ENCODE assay signal across 1 cellular context in the genomic region with DNA sequence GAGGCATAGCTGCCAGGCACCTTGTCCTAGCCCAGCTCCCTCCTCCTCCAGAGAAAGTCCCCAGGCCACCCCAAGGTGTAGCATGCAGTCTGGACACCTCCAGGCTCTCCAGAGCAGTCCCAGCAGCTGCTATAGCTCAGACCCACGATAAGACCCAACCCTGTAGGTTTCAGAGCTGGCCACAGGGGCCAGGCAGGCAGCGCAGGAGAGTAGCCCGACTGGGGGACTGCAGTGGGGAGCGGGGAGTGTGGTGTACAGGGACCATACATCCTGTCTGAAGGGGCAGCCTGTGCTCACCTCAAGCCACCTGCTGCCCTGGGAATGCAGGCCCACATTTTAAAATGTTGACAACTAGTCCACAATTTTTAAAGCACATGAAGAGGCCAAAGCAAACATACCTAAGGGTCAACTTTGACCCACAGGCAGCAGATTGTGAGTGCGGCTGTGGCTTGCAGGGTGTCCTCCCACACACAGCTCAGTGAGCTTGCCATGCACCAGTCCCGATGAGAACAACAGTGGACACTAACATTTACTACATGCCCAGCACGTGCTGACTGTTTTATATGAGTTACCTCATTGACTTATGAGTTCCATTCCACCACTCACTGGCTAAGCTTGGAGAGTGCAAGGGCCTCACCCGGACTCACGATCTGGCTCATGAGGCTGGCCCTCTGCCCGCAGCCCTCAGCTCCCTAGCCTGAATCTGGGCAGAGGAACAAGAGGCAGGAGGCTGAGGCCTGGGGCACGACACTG.
TF ChIP-seq lines count a peak whose summit lies in the region.

No MANE protein-coding gene starts in this region.

TF ChIP-seq in HepG2, 621 proteins besides CTCF, POLR2A, EP300 and RAD21 (continued from another document and continues in another):
- TF ChIP-seq, protein P1, sequence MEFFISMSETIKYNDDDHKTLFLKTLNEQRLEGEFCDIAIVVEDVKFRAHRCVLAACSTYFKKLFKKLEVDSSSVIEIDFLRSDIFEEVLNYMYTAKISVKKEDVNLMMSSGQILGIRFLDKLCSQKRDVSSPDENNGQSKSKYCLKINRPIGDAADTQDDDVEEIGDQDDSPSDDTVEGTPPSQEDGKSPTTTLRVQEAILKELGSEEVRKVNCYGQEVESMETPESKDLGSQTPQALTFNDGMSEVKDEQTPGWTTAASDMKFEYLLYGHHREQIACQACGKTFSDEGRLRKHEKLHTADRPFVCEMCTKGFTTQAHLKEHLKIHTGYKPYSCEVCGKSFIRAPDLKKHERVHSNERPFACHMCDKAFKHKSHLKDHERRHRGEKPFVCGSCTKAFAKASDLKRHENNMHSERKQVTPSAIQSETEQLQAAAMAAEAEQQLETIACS (CRISPR knock-in tag; IDR thresholded peaks at IDR 0.05) = no peak
- TF ChIP-seq SAFB2 (CRISPR knock-in tag; IDR thresholded peaks at IDR 0.05; ENCODE audit: borderline replicate concordance, low read depth) = no peak
- TF ChIP-seq TCF7 (IDR thresholded peaks at IDR 0.05; ENCODE audit: low read depth) = no peak
- TF ChIP-seq ZNF891 (CRISPR knock-in tag; IDR thresholded peaks at IDR 0.05) = 0 out of 2 replicates have a peak, but pooled peaks have one; percentile 37
- TF ChIP-seq, protein P2, sequence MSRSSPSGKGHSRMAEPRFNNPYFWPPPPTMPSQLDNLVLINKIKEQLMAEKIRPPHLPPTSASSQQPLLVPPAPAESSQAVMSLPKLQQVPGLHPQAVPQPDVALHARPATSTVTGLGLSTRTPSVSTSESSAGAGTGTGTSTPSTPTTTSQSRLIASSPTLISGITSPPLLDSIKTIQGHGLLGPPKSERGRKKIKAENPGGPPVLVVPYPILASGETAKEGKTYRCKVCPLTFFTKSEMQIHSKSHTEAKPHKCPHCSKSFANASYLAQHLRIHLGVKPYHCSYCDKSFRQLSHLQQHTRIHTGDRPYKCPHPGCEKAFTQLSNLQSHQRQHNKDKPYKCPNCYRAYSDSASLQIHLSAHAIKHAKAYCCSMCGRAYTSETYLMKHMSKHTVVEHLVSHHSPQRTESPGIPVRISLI (CRISPR knock-in tag; IDR thresholded peaks at IDR 0.05; ENCODE audit: borderline replicate concordance) = no peak
- TF ChIP-seq, protein P3, sequence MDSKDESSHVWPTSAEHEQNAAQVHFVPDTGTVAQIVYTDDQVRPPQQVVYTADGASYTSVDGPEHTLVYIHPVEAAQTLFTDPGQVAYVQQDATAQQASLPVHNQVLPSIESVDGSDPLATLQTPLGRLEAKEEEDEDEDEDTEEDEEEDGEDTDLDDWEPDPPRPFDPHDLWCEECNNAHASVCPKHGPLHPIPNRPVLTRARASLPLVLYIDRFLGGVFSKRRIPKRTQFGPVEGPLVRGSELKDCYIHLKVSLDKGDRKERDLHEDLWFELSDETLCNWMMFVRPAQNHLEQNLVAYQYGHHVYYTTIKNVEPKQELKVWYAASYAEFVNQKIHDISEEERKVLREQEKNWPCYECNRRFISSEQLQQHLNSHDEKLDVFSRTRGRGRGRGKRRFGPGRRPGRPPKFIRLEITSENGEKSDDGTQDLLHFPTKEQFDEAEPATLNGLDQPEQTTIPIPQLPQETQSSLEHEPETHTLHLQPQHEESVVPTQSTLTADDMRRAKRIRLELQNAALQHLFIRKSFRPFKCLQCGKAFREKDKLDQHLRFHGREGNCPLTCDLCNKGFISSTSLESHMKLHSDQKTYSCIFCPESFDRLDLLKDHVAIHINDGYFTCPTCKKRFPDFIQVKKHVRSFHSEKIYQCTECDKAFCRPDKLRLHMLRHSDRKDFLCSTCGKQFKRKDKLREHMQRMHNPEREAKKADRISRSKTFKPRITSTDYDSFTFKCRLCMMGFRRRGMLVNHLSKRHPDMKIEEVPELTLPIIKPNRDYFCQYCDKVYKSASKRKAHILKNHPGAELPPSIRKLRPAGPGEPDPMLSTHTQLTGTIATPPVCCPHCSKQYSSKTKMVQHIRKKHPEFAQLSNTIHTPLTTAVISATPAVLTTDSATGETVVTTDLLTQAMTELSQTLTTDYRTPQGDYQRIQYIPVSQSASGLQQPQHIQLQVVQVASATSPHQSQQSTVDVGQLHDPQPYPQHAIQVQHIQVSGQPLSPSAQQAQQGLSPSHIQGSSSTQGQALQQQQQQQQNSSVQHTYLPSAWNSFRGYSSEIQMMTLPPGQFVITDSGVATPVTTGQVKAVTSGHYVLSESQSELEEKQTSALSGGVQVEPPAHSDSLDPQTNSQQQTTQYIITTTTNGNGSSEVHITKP (CRISPR knock-in tag; IDR thresholded peaks at IDR 0.05; ENCODE audit: low read depth) = no peak
- TF ChIP-seq ZBTB38 (CRISPR knock-in tag; IDR thresholded peaks at IDR 0.05) = no peak; the same call in 1 of the 2 replicates
- TF ChIP-seq, protein P4, sequence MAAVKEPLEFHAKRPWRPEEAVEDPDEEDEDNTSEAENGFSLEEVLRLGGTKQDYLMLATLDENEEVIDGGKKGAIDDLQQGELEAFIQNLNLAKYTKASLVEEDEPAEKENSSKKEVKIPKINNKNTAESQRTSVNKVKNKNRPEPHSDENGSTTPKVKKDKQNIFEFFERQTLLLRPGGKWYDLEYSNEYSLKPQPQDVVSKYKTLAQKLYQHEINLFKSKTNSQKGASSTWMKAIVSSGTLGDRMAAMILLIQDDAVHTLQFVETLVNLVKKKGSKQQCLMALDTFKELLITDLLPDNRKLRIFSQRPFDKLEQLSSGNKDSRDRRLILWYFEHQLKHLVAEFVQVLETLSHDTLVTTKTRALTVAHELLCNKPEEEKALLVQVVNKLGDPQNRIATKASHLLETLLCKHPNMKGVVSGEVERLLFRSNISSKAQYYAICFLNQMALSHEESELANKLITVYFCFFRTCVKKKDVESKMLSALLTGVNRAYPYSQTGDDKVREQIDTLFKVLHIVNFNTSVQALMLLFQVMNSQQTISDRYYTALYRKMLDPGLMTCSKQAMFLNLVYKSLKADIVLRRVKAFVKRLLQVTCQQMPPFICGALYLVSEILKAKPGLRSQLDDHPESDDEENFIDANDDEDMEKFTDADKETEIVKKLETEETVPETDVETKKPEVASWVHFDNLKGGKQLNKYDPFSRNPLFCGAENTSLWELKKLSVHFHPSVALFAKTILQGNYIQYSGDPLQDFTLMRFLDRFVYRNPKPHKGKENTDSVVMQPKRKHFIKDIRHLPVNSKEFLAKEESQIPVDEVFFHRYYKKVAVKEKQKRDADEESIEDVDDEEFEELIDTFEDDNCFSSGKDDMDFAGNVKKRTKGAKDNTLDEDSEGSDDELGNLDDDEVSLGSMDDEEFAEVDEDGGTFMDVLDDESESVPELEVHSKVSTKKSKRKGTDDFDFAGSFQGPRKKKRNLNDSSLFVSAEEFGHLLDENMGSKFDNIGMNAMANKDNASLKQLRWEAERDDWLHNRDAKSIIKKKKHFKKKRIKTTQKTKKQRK (IDR thresholded peaks at IDR 0.05; ENCODE audit: low read length) = no peak
- TF ChIP-seq ZNF264 (CRISPR knock-in tag; IDR thresholded peaks at IDR 0.05) = peak; percentile 60
- no peak for TF ChIP-seq ZNF510 (CRISPR knock-in tag; IDR thresholded peaks at IDR 0.05; ENCODE audit: low read depth)
- TF ChIP-seq, protein P5, sequence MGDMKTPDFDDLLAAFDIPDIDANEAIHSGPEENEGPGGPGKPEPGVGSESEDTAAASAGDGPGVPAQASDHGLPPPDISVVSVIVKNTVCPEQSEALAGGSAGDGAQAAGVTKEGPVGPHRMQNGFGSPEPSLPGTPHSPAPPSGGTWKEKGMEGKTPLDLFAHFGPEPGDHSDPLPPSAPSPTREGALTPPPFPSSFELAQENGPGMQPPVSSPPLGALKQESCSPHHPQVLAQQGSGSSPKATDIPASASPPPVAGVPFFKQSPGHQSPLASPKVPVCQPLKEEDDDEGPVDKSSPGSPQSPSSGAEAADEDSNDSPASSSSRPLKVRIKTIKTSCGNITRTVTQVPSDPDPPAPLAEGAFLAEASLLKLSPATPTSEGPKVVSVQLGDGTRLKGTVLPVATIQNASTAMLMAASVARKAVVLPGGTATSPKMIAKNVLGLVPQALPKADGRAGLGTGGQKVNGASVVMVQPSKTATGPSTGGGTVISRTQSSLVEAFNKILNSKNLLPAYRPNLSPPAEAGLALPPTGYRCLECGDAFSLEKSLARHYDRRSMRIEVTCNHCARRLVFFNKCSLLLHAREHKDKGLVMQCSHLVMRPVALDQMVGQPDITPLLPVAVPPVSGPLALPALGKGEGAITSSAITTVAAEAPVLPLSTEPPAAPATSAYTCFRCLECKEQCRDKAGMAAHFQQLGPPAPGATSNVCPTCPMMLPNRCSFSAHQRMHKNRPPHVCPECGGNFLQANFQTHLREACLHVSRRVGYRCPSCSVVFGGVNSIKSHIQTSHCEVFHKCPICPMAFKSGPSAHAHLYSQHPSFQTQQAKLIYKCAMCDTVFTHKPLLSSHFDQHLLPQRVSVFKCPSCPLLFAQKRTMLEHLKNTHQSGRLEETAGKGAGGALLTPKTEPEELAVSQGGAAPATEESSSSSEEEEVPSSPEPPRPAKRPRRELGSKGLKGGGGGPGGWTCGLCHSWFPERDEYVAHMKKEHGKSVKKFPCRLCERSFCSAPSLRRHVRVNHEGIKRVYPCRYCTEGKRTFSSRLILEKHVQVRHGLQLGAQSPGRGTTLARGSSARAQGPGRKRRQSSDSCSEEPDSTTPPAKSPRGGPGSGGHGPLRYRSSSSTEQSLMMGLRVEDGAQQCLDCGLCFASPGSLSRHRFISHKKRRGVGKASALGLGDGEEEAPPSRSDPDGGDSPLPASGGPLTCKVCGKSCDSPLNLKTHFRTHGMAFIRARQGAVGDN (CRISPR knock-in tag; IDR thresholded peaks at IDR 0.05) = peak; percentile 91
- TF ChIP-seq REPIN1 (CRISPR knock-in tag; IDR thresholded peaks at IDR 0.05; ENCODE audit: borderline replicate concordance, low read depth) = no peak
- no peak for TF ChIP-seq NR3C1 (CRISPR knock-in tag; IDR thresholded peaks at IDR 0.05)
- TF ChIP-seq CCDC6 (CRISPR knock-in tag; IDR thresholded peaks at IDR 0.05) = no peak
- no peak for TF ChIP-seq KLF9 (CRISPR knock-in tag; IDR thresholded peaks at IDR 0.05; ENCODE audit: low read depth)
- no peak for TF ChIP-seq ZNF121 (CRISPR knock-in tag; IDR thresholded peaks at IDR 0.05)
- TF ChIP-seq ZNF441 (CRISPR knock-in tag; IDR thresholded peaks at IDR 0.05; ENCODE audit: borderline replicate concordance) = peak; percentile 47; the same call in 1 of the 2 replicates
- no peak for TF ChIP-seq ZNF777 (CRISPR knock-in tag; IDR thresholded peaks at IDR 0.05)
- TF ChIP-seq ZNF619 (CRISPR knock-in tag; IDR thresholded peaks at IDR 0.05) = peak; percentile 75; the same call in 1 of the 2 replicates
- peak; percentile 83 for TF ChIP-seq BHLHE40 (IDR thresholded peaks at IDR 0.05; ENCODE audit: low read length)
- TF ChIP-seq HDAC6 (IDR thresholded peaks at IDR 0.05; ENCODE audit: low read depth, low read length) = no peak
- peak; percentile 14 to 49; a peak in 1 of 4 replicates for TF ChIP-seq NR2F1 (CRISPR knock-in tag; IDR thresholded peaks at IDR 0.05)
- TF ChIP-seq, protein P6, sequence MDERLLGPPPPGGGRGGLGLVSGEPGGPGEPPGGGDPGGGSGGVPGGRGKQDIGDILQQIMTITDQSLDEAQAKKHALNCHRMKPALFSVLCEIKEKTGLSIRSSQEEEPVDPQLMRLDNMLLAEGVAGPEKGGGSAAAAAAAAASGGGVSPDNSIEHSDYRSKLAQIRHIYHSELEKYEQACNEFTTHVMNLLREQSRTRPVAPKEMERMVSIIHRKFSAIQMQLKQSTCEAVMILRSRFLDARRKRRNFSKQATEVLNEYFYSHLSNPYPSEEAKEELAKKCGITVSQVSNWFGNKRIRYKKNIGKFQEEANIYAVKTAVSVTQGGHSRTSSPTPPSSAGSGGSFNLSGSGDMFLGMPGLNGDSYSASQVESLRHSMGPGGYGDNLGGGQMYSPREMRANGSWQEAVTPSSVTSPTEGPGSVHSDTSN (CRISPR knock-in tag; IDR thresholded peaks at IDR 0.05) = no peak
- no peak for TF ChIP-seq ZSCAN12 (CRISPR knock-in tag; IDR thresholded peaks at IDR 0.05)
- TF ChIP-seq FOSL2 (CRISPR knock-in tag; IDR thresholded peaks at IDR 0.05) = 0 out of 2 replicates have a peak, but pooled peaks have one; percentile 46
- TF ChIP-seq, protein P7, sequence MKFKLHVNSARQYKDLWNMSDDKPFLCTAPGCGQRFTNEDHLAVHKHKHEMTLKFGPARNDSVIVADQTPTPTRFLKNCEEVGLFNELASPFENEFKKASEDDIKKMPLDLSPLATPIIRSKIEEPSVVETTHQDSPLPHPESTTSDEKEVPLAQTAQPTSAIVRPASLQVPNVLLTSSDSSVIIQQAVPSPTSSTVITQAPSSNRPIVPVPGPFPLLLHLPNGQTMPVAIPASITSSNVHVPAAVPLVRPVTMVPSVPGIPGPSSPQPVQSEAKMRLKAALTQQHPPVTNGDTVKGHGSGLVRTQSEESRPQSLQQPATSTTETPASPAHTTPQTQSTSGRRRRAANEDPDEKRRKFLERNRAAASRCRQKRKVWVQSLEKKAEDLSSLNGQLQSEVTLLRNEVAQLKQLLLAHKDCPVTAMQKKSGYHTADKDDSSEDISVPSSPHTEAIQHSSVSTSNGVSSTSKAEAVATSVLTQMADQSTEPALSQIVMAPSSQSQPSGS (CRISPR knock-in tag; IDR thresholded peaks at IDR 0.05) = peak; percentile 44; the same call in 1 of the 2 replicates
- TF ChIP-seq MYC (CRISPR knock-in tag; IDR thresholded peaks at IDR 0.05; ENCODE audit: borderline replicate concordance) = peak; percentile 77; the same call in 1 of the 2 replicates
- TF ChIP-seq, protein P8, sequence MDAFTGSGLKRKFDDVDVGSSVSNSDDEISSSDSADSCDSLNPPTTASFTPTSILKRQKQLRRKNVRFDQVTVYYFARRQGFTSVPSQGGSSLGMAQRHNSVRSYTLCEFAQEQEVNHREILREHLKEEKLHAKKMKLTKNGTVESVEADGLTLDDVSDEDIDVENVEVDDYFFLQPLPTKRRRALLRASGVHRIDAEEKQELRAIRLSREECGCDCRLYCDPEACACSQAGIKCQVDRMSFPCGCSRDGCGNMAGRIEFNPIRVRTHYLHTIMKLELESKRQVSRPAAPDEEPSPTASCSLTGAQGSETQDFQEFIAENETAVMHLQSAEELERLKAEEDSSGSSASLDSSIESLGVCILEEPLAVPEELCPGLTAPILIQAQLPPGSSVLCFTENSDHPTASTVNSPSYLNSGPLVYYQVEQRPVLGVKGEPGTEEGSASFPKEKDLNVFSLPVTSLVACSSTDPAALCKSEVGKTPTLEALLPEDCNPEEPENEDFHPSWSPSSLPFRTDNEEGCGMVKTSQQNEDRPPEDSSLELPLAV (CRISPR knock-in tag; conservative IDR thresholded peaks at IDR 0.05; ENCODE audit: low read depth) = no peak
- no peak for TF ChIP-seq HMGA1 (CRISPR knock-in tag; conservative IDR thresholded peaks at IDR 0.05)
- TF ChIP-seq, protein P9, sequence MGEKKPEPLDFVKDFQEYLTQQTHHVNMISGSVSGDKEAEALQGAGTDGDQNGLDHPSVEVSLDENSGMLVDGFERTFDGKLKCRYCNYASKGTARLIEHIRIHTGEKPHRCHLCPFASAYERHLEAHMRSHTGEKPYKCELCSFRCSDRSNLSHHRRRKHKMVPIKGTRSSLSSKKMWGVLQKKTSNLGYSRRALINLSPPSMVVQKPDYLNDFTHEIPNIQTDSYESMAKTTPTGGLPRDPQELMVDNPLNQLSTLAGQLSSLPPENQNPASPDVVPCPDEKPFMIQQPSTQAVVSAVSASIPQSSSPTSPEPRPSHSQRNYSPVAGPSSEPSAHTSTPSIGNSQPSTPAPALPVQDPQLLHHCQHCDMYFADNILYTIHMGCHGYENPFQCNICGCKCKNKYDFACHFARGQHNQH (CRISPR knock-in tag; IDR thresholded peaks at IDR 0.05) = peak; percentile 76; the same call in 1 of the 2 replicates
- TF ChIP-seq ISL2 (CRISPR knock-in tag; IDR thresholded peaks at IDR 0.05) = peak; percentile 42; the same call in 1 of the 2 replicates
